1 cellular context compared by ENCODE assay signal in genomic region chrX:152830312-152831305, GRCh38.
TF ChIP-seq lines count a peak whose summit lies in the region.

CETN2 (minus strand) TSS chrX:152830757; CDS start chrX:152830710, 47 bp downstream.
NSDHL (plus strand) TSS chrX:152831063; CDS start chrX:152846325, 15,262 bp downstream.

TF ChIP-seq in A549, 52 proteins besides CTCF, POLR2A, EP300 and RAD21 (continued from another document):
- TF ChIP-seq REST (IDR thresholded peaks at IDR 0.05) (peak; percentile 92), JUN (IDR thresholded peaks at IDR 0.05) (no peak), BCL3 (IDR thresholded peaks at IDR 0.05) (no peak), ESRRA (IDR thresholded peaks at IDR 0.05; ENCODE audit: borderline replicate concordance, low read length) (no peak), SMC3 (IDR thresholded peaks at IDR 0.05) (no peak), EHMT2 (IDR thresholded peaks at IDR 0.05; ENCODE audit: low read depth) (no peak)
